ENCODE assay signal across 12 cellular contexts in the genomic region with DNA sequence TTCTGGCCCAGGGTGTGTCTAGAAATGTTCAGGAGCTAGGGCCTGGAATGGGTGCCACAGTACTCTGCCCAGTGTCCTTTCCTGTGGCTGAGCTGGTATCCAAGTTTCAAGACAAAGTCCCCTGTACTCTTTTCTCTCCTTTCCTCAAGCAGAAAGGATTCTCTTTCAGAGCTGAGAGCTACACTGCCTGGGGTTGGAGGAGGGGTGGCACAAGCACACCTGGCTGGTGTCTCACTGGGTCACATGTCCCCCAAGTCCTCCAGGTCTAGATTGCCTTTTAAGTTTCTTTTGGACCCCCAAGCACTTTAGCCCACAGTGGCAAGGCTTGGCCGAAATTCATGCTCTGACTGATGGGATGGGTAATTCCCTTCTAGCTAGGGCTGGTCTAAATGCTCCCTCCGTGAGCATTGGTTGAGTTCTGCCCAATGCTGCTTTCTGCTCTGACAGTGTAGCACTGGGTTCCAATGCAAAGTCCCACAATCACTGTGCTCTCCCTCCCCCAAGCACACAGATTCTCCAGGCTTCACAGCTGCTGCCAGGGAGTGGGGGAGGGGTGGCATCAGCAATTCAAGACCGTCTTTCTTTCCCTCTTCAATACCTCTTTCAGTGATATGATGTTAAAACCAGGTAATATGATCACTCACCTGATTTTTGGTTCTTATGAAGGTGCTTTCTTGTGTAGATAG.
"Had no signal": no experiment of that assay in that cellular context is flagged by ENCODE, and none has a peak within 500 bp of the region (broad histone marks: within the 10 kb centered on the region; RNA-seq: fewer than 3 reads in every experiment).

No MANE protein-coding gene starts in this region.

- H3K36me3 ChIP-seq: esophagus squamous epithelium, left ventricle myocardium inferior, right atrium auricular region, tibial artery had no signal

- H3K4me1 ChIP-seq: esophagus squamous epithelium, left ventricle myocardium inferior, right atrium auricular region, tibial artery had no signal

- H3K27me3 ChIP-seq: esophagus squamous epithelium, right atrium auricular region, tibial artery had no signal

- H3K9me3 ChIP-seq: esophagus squamous epithelium, left ventricle myocardium inferior, right atrium auricular region, tibial artery had no signal

- H3K27ac ChIP-seq: coronary artery, esophagus squamous epithelium, left ventricle myocardium inferior, right atrium auricular region, tibial artery had no signal

- H3K4me3 ChIP-seq: coronary artery, esophagus squamous epithelium, left ventricle myocardium inferior, right atrium auricular region, tibial artery had no signal

- ATAC-seq: natural killer cell; stimulated activated naive B cell treated with anti-CD40 and anti-IgM and Interleukin-4, amounts not matched to agents 10 μg/mL and 1 μg/mL and 100 μg/mL, for 72 hours had no signal

- DNase-seq: activated CD4-positive, alpha-beta T cell treated with anti-CD3 and anti-CD28 coated beads, Interleukin-2, amount 10 ng/mL, durations not matched to agents 7 days and 5 days; activated gamma-delta T cell treated with Interleukin-2 at 50 U/mL for 16 hours; activated naive CD8-positive, alpha-beta T cell treated with anti-CD3 and anti-CD28 coated beads for 36 hours; esophagus squamous epithelium; kidney; left ventricle myocardium inferior; natural killer cell; stimulated activated CD4-positive, alpha-beta T cell treated with anti-CD3 and anti-CD28 coated beads, Interleukin-2, amount 100 ng/mL, for 48 hours; stimulated activated naive B cell treated with anti-CD40 and anti-IgM and Interleukin-4, amounts not matched to agents 10 μg/mL and 1 μg/mL and 100 μg/mL, for 72 hours; tibial artery had no signal
